In the genomic region with DNA sequence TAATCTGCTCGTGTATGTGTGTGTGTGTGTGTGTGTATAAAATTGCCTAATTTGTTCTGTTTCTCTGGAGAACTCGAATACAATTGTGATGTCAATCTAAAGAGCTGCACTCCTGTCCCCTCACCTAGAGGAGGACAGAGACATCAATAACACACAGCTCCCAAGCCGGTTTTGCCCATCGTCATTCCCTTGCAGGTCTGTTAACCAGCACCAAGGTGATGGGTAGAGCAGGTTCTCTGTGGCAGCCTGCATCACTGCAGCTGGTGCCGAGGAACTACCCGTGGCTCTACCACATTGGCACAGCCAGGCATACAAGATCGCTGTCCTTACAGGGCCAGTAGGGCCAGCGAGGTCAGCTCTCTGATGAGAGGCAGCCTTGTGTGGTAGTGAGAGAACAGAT, we compare ENCODE assay signal across 1 cellular context.
TF ChIP-seq lines count a peak whose summit lies in the region.

No MANE protein-coding gene starts in this region.

TF ChIP-seq in IMR-90, 13 proteins besides CTCF, POLR2A, EP300 and RAD21:
- no peak for TF ChIP-seq USF2 (IDR thresholded peaks at IDR 0.05; ENCODE audit: low read depth, low read length)
- no peak for TF ChIP-seq MXI1 (IDR thresholded peaks at IDR 0.05; ENCODE audit: borderline replicate concordance, low read depth, low read length)
- TF ChIP-seq BHLHE40 (IDR thresholded peaks at IDR 0.05; ENCODE audit: low read depth, low read length), result no peak
- no peak for TF ChIP-seq CHD1 (IDR thresholded peaks at IDR 0.05; ENCODE audit: low read depth, low read length)
- no peak for TF ChIP-seq SMC3 (IDR thresholded peaks at IDR 0.05; ENCODE audit: low read depth, low read length)
- no peak for TF ChIP-seq FOS (IDR thresholded peaks at IDR 0.05; ENCODE audit: low read depth, low read length)
- TF ChIP-seq RCOR1 (IDR thresholded peaks at IDR 0.05; ENCODE audit: insufficient replicate concordance, low read length), result no peak
- no peak for TF ChIP-seq CEBPB (IDR thresholded peaks at IDR 0.05; ENCODE audit: low read depth, low read length)
- TF ChIP-seq, protein P1, sequence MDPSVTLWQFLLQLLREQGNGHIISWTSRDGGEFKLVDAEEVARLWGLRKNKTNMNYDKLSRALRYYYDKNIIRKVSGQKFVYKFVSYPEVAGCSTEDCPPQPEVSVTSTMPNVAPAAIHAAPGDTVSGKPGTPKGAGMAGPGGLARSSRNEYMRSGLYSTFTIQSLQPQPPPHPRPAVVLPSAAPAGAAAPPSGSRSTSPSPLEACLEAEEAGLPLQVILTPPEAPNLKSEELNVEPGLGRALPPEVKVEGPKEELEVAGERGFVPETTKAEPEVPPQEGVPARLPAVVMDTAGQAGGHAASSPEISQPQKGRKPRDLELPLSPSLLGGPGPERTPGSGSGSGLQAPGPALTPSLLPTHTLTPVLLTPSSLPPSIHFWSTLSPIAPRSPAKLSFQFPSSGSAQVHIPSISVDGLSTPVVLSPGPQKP (IDR thresholded peaks at IDR 0.05; ENCODE audit: borderline replicate concordance, low read depth, low read length), result no peak
- no peak for TF ChIP-seq RFX5 (IDR thresholded peaks at IDR 0.05; ENCODE audit: low read depth, low read length)
- TF ChIP-seq NFE2L2 (IDR thresholded peaks at IDR 0.05; ENCODE audit: low read depth, low read length), result no peak
- TF ChIP-seq MAFK (IDR thresholded peaks at IDR 0.05; ENCODE audit: low read depth, low read length), result no peak
